12 cellular contexts compared by ENCODE assay signal in the genomic region with DNA sequence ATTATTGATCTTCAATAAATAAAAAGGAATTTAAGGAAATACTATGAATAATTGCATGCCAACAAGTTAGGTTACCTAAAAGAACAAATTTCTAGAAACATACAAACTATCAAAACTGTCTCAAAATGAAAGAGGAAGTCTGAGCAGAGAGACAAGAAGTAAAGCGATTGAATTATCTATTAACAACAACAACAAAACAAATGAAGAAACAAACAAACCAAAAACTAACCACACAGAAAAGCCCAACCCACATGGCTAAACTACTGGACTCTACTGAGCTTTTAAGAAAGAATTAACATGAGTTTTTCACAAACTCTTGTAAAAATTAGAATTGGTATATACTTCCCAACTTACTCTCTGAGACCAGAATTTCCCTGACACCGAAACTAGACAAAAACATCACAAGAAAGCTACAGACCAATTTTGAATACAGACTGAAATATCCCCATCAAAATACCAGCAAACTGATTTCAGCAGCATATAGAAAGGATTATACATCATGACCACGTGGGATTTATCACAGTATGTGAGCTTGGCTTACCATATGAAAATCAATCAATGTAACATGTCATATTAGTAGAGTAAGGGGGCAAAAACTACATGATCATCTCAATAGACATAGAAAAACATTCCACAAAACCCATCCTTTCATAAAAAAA. TPM values are rescaled to one million over a fixed set of nuclear protein-coding genes. Genes with fewer than 3 reads are reported as not detected.
DNase-seq lines count a peak whose midpoint lies in the region; ATAC-seq lines count a peak whose summit lies in the region.
"Had no signal": no experiment of that assay in that cellular context is flagged by ENCODE, and none has a peak within 500 bp of the region (broad histone marks: within the 10 kb centered on the region; RNA-seq: fewer than 3 reads in every experiment).

No MANE protein-coding gene starts in this region.

- intact Hi-C loops in dendritic cell treated with granulocyte-macrophage colony-stimulating factor and Interleukin-4, amounts not matched to agents 40 ng/mL and 50 ng/mL, for 4 days (cut with micrococcal nuclease), result no loop called here

- no peaks in the 10 kb centered on the region for H3K36me3 Mint-ChIP-seq in dendritic cell treated with granulocyte-macrophage colony-stimulating factor and Interleukin-4, amounts not matched to agents 40 ng/mL and 50 ng/mL, for 4 days (ENCODE audit: low read depth)

- H3K4me1 Mint-ChIP-seq in dendritic cell treated with granulocyte-macrophage colony-stimulating factor and Interleukin-4, amounts not matched to agents 40 ng/mL and 50 ng/mL, for 4 days (ENCODE audit: low read depth), result peaks cover 11% of the 10 kb centered on the region

- H3K27me3 Mint-ChIP-seq in dendritic cell treated with granulocyte-macrophage colony-stimulating factor and Interleukin-4, amounts not matched to agents 40 ng/mL and 50 ng/mL, for 4 days, result no peaks in the 10 kb centered on the region

- no peaks in the 10 kb centered on the region for H3K9me3 Mint-ChIP-seq in dendritic cell treated with granulocyte-macrophage colony-stimulating factor and Interleukin-4, amounts not matched to agents 40 ng/mL and 50 ng/mL, for 4 days

- ATAC-seq in GM18868 (IDR thresholded peaks at IDR 0.05; ENCODE audit: unreplicated experiment) (peak; percentile 77), GM21529 (IDR thresholded peaks at IDR 0.05; ENCODE audit: unreplicated experiment) (peak; percentile 87), HG03108 (IDR thresholded peaks at IDR 0.05; ENCODE audit: unreplicated experiment) (peak; percentile 79)

- peak overlapping the region; percentile 17 for H3K4me3 Mint-ChIP-seq in dendritic cell treated with granulocyte-macrophage colony-stimulating factor and Interleukin-4, amounts not matched to agents 40 ng/mL and 50 ng/mL, for 4 days

- peak overlapping the region; percentile 69 for H3K27ac Mint-ChIP-seq in dendritic cell treated with granulocyte-macrophage colony-stimulating factor and Interleukin-4, amounts not matched to agents 40 ng/mL and 50 ng/mL, for 4 days

- no peak for DNase-seq in cortex of kidney (lab: John Stamatoyannopoulos, UW)
- DNase-seq in activated CD8-positive, alpha-beta memory T cell treated with anti-CD3 and anti-CD28 coated beads, Interleukin-2, amount 50 U/mL, for 48 hours, result no peak
- DNase-seq in SK-N-DZ (ENCODE audit: low spot score), result no peak
- DNase-seq in mesenteric fat pad (ENCODE audit: low spot score), result no peak
- DNase-seq: activated CD4-positive, alpha-beta T cell treated with anti-CD3 and anti-CD28 coated beads for 4 hours; activated naive CD4-positive, alpha-beta T cell treated with anti-CD3 and anti-CD28 coated beads, Interleukin-2, amount 50 U/mL, for 16 hours; NCI-H1105 treated with DMSO at 0.1 percent for 48 hours; SW 1271 had no signal

RNA-seq across cellular contexts. Expression of a gene that starts 16.6 kb away (rescaled TPM):
- 32.5 and 39.0 TPM in 2 replicates for polyA plus RNA-seq in SK-N-DZ (2014; cell fraction: cytosol; rRNA removed)
- polyA plus RNA-seq in SK-N-DZ (2014; cell fraction: nucleus; rRNA removed), result 11.1 and 16.6 TPM in 2 replicates
- 79.0 TPM for total RNA-seq in mesenteric fat pad
